8 cellular contexts compared by ENCODE assay signal in the genomic region with DNA sequence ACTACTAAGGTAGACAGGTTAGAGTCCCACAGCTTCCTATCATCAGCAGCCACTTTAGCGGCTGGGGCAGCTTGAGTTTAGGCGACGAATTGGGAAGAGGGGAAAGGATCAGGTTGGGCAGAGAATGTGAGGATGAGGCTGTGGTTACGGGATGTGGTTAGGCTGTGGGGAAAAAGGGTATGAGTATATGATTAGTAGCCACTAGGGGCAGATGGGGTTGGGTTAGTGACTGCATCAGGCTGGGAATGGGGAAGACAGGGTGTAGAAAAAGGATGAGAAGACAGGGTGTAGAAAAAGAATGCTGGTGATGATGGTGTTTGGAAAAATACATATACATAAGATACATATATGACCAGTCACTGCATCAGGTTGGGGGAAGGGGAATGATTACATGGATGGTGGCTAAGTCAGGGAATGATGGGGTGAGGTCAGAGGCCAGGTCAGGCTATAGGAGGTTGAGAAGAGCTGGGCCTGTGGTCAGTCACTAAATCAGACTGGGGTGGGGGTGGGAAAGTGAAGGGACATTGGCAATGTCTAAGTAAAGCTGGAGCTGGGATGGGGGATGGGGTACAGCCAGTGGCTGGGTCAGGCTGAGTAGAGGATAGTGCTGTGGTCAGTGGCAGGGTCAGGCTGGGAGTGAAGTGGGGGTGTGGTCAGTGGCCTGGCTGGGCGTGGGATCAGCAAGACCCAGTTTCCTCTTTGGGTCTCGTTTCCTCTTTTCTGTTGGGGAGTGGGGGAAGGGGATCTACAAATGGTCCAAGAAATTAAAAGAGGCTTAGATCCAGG. TPM values are rescaled to one million over a fixed set of nuclear protein-coding genes. Genes with fewer than 3 reads are reported as not detected.
A peak's percentile ranks its signal among the peaks of the same experiment; 100 is the strongest.
DNase-seq lines count a peak whose midpoint lies in the region; ATAC-seq and TF ChIP-seq lines count a peak whose summit lies in the region.

No MANE protein-coding gene starts in this region.

- H2BK15ac ChIP-seq in H9 (ENCODE audit: low read depth, low read length), result no peak overlapping the region

- no peaks in the 10 kb centered on the region for H3K27me3 Mint-ChIP-seq in H9 (ENCODE audit: low read depth)

- H2BK120ac ChIP-seq in H9 (ENCODE audit: low read depth, low read length, poor library complexity, severe bottlenecking), result no peak overlapping the region

- H3K4me3 Mint-ChIP-seq in H9, result no peak overlapping the region; a peak in 2 of 5 replicates
- H3K4me3 Mint-ChIP-seq in stimulated activated effector memory CD8-positive, alpha-beta T cell treated with anti-CD3 and anti-CD28 coated beads, Interleukin-12 subunit alpha, Interleukin-12 subunit beta, amount 100 ng/mL, for 72 hours, result no peak overlapping the region

- ATAC-seq in stimulated activated effector memory CD8-positive, alpha-beta T cell treated with anti-CD3 and anti-CD28 coated beads, Interleukin-12 subunit alpha, Interleukin-12 subunit beta, amount 100 ng/mL, for 72 hours, result no peak
- ATAC-seq in HG02970 (IDR thresholded peaks at IDR 0.05; ENCODE audit: low FRiP score, unreplicated experiment), result no peak
- no peak for ATAC-seq in GM19463 (IDR thresholded peaks at IDR 0.05; ENCODE audit: unreplicated experiment)

- peaks cover 15 to 16% of the 10 kb centered on the region in 2 experiments for H3K4me1 Mint-ChIP-seq in H9
- peaks cover 11% of the 10 kb centered on the region for H3K4me1 Mint-ChIP-seq in stimulated activated effector memory CD8-positive, alpha-beta T cell treated with anti-CD3 and anti-CD28 coated beads, Interleukin-12 subunit alpha, Interleukin-12 subunit beta, amount 100 ng/mL, for 72 hours

- H2BK12ac ChIP-seq in H9 (ENCODE audit: insufficient read length, low read depth, low read length), result no peak overlapping the region

- H4K91ac ChIP-seq in H9 (ENCODE audit: insufficient read length, low read depth, low read length), result no peak overlapping the region

- no peak overlapping the region for H4K8ac ChIP-seq in H9 (replicated peaks; ENCODE audit: insufficient read length, low read depth, low read length)

- H3K27me3 ChIP-seq in H9 (ENCODE audit: insufficient read depth, low read length) (no peaks in the 10 kb centered on the region), Peyer's patch (no peaks in the 10 kb centered on the region), kidney epithelial cell (ENCODE audit: control insufficient read depth, insufficient read depth, low read length) (no peaks in the 10 kb centered on the region)

- no peak overlapping the region for H3K56ac ChIP-seq in H9 (ENCODE audit: insufficient read length, low read depth, low read length)

- H4K5ac ChIP-seq in H9 (ENCODE audit: insufficient read length, low read depth, low read length), result no peak overlapping the region

- H3T11ph ChIP-seq in H9 (ENCODE audit: low read length), result no peak overlapping the region

- peaks cover 25% of the 10 kb centered on the region; the same call in 1 of the 2 replicates for H3K4me1 ChIP-seq in H9 (ENCODE audit: insufficient read depth, low read length)
- H3K4me1 ChIP-seq in Peyer's patch, result peaks cover 9 to 72% (median 28%) of the 10 kb centered on the region in 4 donors

- peak; percentile 90 for DNase-seq in CMK (ENCODE audit: low read depth)
- DNase-seq in H9, result peak; percentile 56
- DNase-seq in Peyer's patch, result peak; percentile 50 to 70 (median 50)
- DNase-seq in cardiac fibroblast (ENCODE audit: low read depth in 2 of 2), result peak; percentile 84 to 89
- DNase-seq in kidney epithelial cell (ENCODE audit: low read depth), result no peak
- peak; percentile 17 to 67 for DNase-seq in stimulated activated effector memory CD8-positive, alpha-beta T cell treated with anti-CD3 and anti-CD28 coated beads, Interleukin-12 subunit alpha, Interleukin-12 subunit beta, amount 100 ng/mL, for 72 hours (ENCODE audit: low spot score in 2 of 2)

- TF ChIP-seq CTCF in H9 (conservative IDR thresholded peaks at IDR 0.05), result peak; percentile 71
- TF ChIP-seq CTCF in Peyer's patch (IDR thresholded peaks at IDR 0.05), result peak; percentile 24 to 59 (median 46)
- TF ChIP-seq CTCF in cardiac fibroblast (IDR thresholded peaks at IDR 0.05; ENCODE audit: low read depth, low read length), result peak; percentile 68
- peak; percentile 72 for TF ChIP-seq CTCF in kidney epithelial cell (IDR thresholded peaks at IDR 0.05; ENCODE audit: insufficient read depth, low read length, poor library complexity, severe bottlenecking)

- H3K79me2 ChIP-seq in H9 (ENCODE audit: insufficient read depth, low read length), result peaks cover 6% of the 10 kb centered on the region

- no CpG with 5 or more reads among the region's 6 CpGs for WGBS in H9 (ENCODE audit: extremely low coverage, insufficient read length, low lambda C conversion rate)

- no peak overlapping the region for H3K27ac ChIP-seq in H9 (ENCODE audit: insufficient read length, low read depth, low read length)
- peak overlapping the region; percentile 94 to 100 (median 96) for H3K27ac ChIP-seq in Peyer's patch

- H2AK5ac ChIP-seq in H9 (ENCODE audit: insufficient read length, low read length), result no peak overlapping the region

- no peak overlapping the region for H3K14ac ChIP-seq in H9 (ENCODE audit: insufficient read depth, low read length)

- peaks cover 7% of the 10 kb centered on the region for H3K23me2 ChIP-seq in H9 (ENCODE audit: insufficient read length, low read depth, low read length, poor library complexity, severe bottlenecking)

- no peak for TF ChIP-seq POLR2A in Peyer's patch (IDR thresholded peaks at IDR 0.05)

- H2BK5ac ChIP-seq in H9 (ENCODE audit: insufficient read length, low read length), result no peak overlapping the region

- H3K23ac ChIP-seq in H9 (ENCODE audit: insufficient read length, low read depth, low read length), result no peak overlapping the region

- H3K36me3 ChIP-seq in Peyer's patch (peaks cover 0 to 15% (median 0%) of the 10 kb centered on the region in 3 donors), kidney epithelial cell (ENCODE audit: control insufficient read depth, insufficient read depth, low read length) (no peaks in the 10 kb centered on the region)

- H3K9ac ChIP-seq in H9 (ENCODE audit: extremely low read depth, insufficient read length, low read length), result no peak overlapping the region

- no peaks in the 10 kb centered on the region for H4K20me1 ChIP-seq in H9 (ENCODE audit: control insufficient read depth, insufficient read depth, insufficient read length)

- peak overlapping the region in 1 of 3 experiments; percentile 6; a peak in 1 of 7 replicates for H3K27ac Mint-ChIP-seq in H9
- H3K27ac Mint-ChIP-seq in stimulated activated effector memory CD8-positive, alpha-beta T cell treated with anti-CD3 and anti-CD28 coated beads, Interleukin-12 subunit alpha, Interleukin-12 subunit beta, amount 100 ng/mL, for 72 hours, result no peak overlapping the region

- H3K36me3 Mint-ChIP-seq in H9 (ENCODE audit: insufficient read depth in 1 of 3, low read depth in 3 of 3), result peaks cover 7 to 16% (median 13%) of the 10 kb centered on the region in 3 experiments; a peak in 6 of 7 replicates
- peaks cover 32% of the 10 kb centered on the region for H3K36me3 Mint-ChIP-seq in stimulated activated effector memory CD8-positive, alpha-beta T cell treated with anti-CD3 and anti-CD28 coated beads, Interleukin-12 subunit alpha, Interleukin-12 subunit beta, amount 100 ng/mL, for 72 hours

- no peaks in the 10 kb centered on the region for H3K9me3 Mint-ChIP-seq in H9
- H3K9me3 Mint-ChIP-seq in stimulated activated effector memory CD8-positive, alpha-beta T cell treated with anti-CD3 and anti-CD28 coated beads, Interleukin-12 subunit alpha, Interleukin-12 subunit beta, amount 100 ng/mL, for 72 hours, result no peaks in the 10 kb centered on the region

- H3K4me3 ChIP-seq in Peyer's patch, result peak overlapping the region in 3 of 4 donors; percentile 71 to 92 (median 72)
- peak overlapping the region; percentile 86 to 87 for H3K4me3 ChIP-seq in cardiac fibroblast (replicated peaks in 1 of 2; ENCODE audit: low read depth in 2 of 2, low read length in 2 of 2)
- H3K4me3 ChIP-seq in kidney epithelial cell (ENCODE audit: low read depth, low read length), result peak overlapping the region; percentile 93

- no peak overlapping the region for H3K18ac ChIP-seq in H9 (ENCODE audit: insufficient read length, low read depth, low read length)

- no peak overlapping the region for H2AFZ ChIP-seq in H9 (ENCODE audit: low read length)

- H2BK20ac ChIP-seq in H9 (ENCODE audit: low read depth, low read length, poor library complexity, severe bottlenecking), result no peak overlapping the region

- H3K79me1 ChIP-seq in H9 (ENCODE audit: insufficient read depth, low read depth, low read length, poor library complexity, severe bottlenecking), result no peaks in the 10 kb centered on the region

- no peak overlapping the region for H3K4ac ChIP-seq in H9 (ENCODE audit: low read depth, low read length)

- H3K4me2 ChIP-seq in H9 (ENCODE audit: insufficient read depth, insufficient read length, low read length), result peak overlapping the region; percentile 84

- no peaks in the 10 kb centered on the region for H3K9me3 ChIP-seq in H9 (ENCODE audit: control insufficient read depth, low read depth, low read length)
- H3K9me3 ChIP-seq in Peyer's patch, result no peaks in the 10 kb centered on the region

RNA-seq across cellular contexts. Expression of gene TLN1, which starts 2.1 kb away (rescaled TPM):
- 102 and 103 TPM in 2 replicates for total RNA-seq in H9 (2021)
- 100 to 1,000 TPM; 129 to 262 (median 188) TPM for total RNA-seq in Peyer's patch
- 245 and 268 TPM in 2 replicates for total RNA-seq in kidney epithelial cell

RNA-seq across cellular contexts. Expression of gene CREB3, which starts 2.6 kb away (rescaled TPM):
- total RNA-seq in H9 (2021) (26.9 and 27.3 TPM in 2 replicates), Peyer's patch (10 to 100 TPM; 19.8 to 34.3 (median 28.5) TPM), kidney epithelial cell (73.9 and 87.5 TPM in 2 replicates)

RNA-seq across cellular contexts. Expression of gene GBA2, which starts 19.1 kb away (rescaled TPM):
- total RNA-seq in H9 (2021) (90.7 and 103 TPM in 2 replicates), Peyer's patch (100 to 1,000 TPM; 263 to 474 (median 436) TPM), kidney epithelial cell (53.7 and 57.0 TPM in 2 replicates)

RNA-seq across cellular contexts. Expression of gene RGP1, which starts 19.2 kb away (rescaled TPM):
- total RNA-seq in H9 (2021) (23.5 and 25.7 TPM in 2 replicates), Peyer's patch (10 to 100 TPM; 16.5 to 44.4 (median 38.3) TPM), kidney epithelial cell (21.5 and 24.4 TPM in 2 replicates)

RNA-seq across cellular contexts. Expression of gene MSMP, which starts 24.2 kb away (rescaled TPM):
- total RNA-seq in H9 (2021) (0.83 and 0.97 TPM in 2 replicates), Peyer's patch (not detected), kidney epithelial cell (not detected in 2 replicates)
